25 cellular contexts compared by ENCODE assay signal in genomic region chr7:104469135-104469820, GRCh38.
"Had no signal": no experiment of that assay in that cellular context is flagged by ENCODE, and none has a peak within 500 bp of the region (broad histone marks: within the 10 kb centered on the region; RNA-seq: fewer than 3 reads in every experiment).

No MANE protein-coding gene starts in this region.

- H3K27ac ChIP-seq: ascending aorta had no signal

- DNase-seq: activated CD4-positive, alpha-beta T cell treated with anti-CD3 and anti-CD28 coated beads for 48 hours; activated CD4-positive, alpha-beta T cell treated with anti-CD3 and anti-CD28 coated beads, Interleukin-2, amount 50 U/mL, for 48 hours; activated CD4-positive, CD25-positive, alpha-beta regulatory T cell treated with anti-CD3 and anti-CD28 coated beads, Interleukin-2, amount 50 U/mL, for 72 hours; activated effector memory CD4-positive, alpha-beta T cell treated with anti-CD3 and anti-CD28 coated beads, Interleukin-2, amount 50 U/mL, for 16 hours; activated naive CD4-positive, alpha-beta T cell treated with Interleukin-2 at 50 U/mL for 16 hours; activated naive CD8-positive, alpha-beta T cell treated with anti-CD3 and anti-CD28 coated beads, Interleukin-2, amount 50 U/mL, for 24 hours; activated T-cell treated with anti-CD3 and anti-CD28 coated beads, Interleukin-2, amount 50 U/mL, for 4 hours; amniotic stem cell; Karpas-422; MM.1S; NCI-H1105 treated with DMSO at 0.1 percent for 48 hours; NCI-H1436 treated with DMSO at 0.1 percent for 48 hours; NCI-H187; NCI-H2171; NCI-H226; PC-3; SHP77; T-helper 17 cell; T-helper 9 cell had no signal

- H3K4me1 Mint-ChIP-seq: activated naive CD8-positive, alpha-beta T cell treated with anti-CD3 and anti-CD28 coated beads, Interleukin-2, amount 50 U/mL, for 24 hours; brain; T-helper 17 cell; WTC11 had no signal

- H3K9me3 ChIP-seq: ascending aorta had no signal

- H3K27me3 Mint-ChIP-seq: activated naive CD8-positive, alpha-beta T cell treated with anti-CD3 and anti-CD28 coated beads, Interleukin-2, amount 50 U/mL, for 24 hours; T-helper 17 cell had no signal

- H3K4me3 ChIP-seq: ascending aorta, K562 had no signal

- H3K9me3 Mint-ChIP-seq: activated T-cell treated with anti-CD3 and anti-CD28 coated beads, Interleukin-2, amount 50 U/mL, for 4 hours had no signal

- H3K27ac Mint-ChIP-seq: activated naive CD4-positive, alpha-beta T cell treated with anti-CD3 and anti-CD28 coated beads, Interleukin-2, amount 50 U/mL, for 72 hours; activated naive CD8-positive, alpha-beta T cell treated with anti-CD3 and anti-CD28 coated beads, Interleukin-2, amount 50 U/mL, for 24 hours; brain; T-helper 17 cell; WTC11 had no signal

- H3K4me1 ChIP-seq: ascending aorta had no signal

- FAIRE-seq: K562, RCC 7860 had no signal

- H3K4me3 Mint-ChIP-seq: activated naive CD8-positive, alpha-beta T cell treated with anti-CD3 and anti-CD28 coated beads, Interleukin-2, amount 50 U/mL, for 24 hours; activated T-cell treated with anti-CD3 and anti-CD28 coated beads, Interleukin-2, amount 50 U/mL, for 4 hours; brain; T-helper 17 cell; WTC11 had no signal

- H3K36me3 Mint-ChIP-seq: activated naive CD4-positive, alpha-beta T cell treated with anti-CD3 and anti-CD28 coated beads, Interleukin-2, amount 50 U/mL, for 72 hours; brain had no signal

- H3K27me3 ChIP-seq: ascending aorta had no signal

- H3K36me3 ChIP-seq: ascending aorta had no signal
